33 cellular contexts compared by ENCODE assay signal in the genomic region with DNA sequence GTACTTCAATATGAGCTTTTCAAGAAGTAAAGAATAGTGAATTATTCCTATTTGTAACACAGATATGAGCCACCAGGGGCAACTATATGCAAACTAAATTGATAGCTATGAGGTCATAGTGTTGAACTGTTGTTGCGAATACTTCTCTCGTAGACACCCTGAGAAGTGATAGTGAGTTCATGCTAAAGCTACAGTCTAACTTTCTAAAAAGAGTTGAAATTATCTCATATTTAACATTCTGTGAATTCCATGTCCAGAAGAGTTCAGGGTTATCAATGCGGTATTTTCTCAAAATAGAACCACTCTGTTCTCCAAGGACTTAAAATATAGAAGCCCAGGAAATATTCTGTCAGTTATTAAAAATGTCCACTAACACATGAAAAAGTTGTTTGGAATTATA.
"Had no signal": no experiment of that assay in that cellular context is flagged by ENCODE, and none has a peak within 500 bp of the region (broad histone marks: within the 10 kb centered on the region; RNA-seq: fewer than 3 reads in every experiment).

No MANE protein-coding gene starts in this region.

- FAIRE-seq: colon, endothelial cell of umbilical vein had no signal

- H3K36me3 ChIP-seq: ascending aorta, cardiac muscle cell, esophagus squamous epithelium, gastroesophageal sphincter, heart right ventricle, WERI-Rb-1 had no signal

- DNase-seq: activated B cell treated with CpG ODN at 0.5 μM for 24 hours; activated CD4-positive, alpha-beta memory T cell treated with anti-CD3 and anti-CD28 coated beads, Interleukin-2, amount 10 ng/mL, durations not matched to agents 7 days and 5 days; activated CD4-positive, alpha-beta T cell treated with anti-CD3 and anti-CD28 coated beads for 36 hours; activated CD4-positive, alpha-beta T cell treated with anti-CD3 and anti-CD28 coated beads, Interleukin-2, amount 10 ng/mL, durations not matched to agents 24 days and 14 days; activated CD4-positive, CD25-positive, alpha-beta regulatory T cell treated with anti-CD3 and anti-CD28 coated beads, Interleukin-2, amount 50 U/mL, for 72 hours; activated CD8-positive, alpha-beta memory T cell treated with anti-CD3 and anti-CD28 coated beads, Interleukin-2, amount 50 U/mL, for 48 hours; activated gamma-delta T cell; activated naive CD4-positive, alpha-beta T cell; activated naive CD4-positive, alpha-beta T cell treated with anti-CD3 and anti-CD28 coated beads, Interleukin-2, amount 10 ng/mL, durations not matched to agents 7 days and 5 days; activated naive CD8-positive, alpha-beta T cell treated with anti-CD3 and anti-CD28 coated beads, Interleukin-2, amount 10 ng/mL, durations not matched to agents 7 days and 5 days; activated T-cell treated with anti-CD3 and anti-CD28 coated beads for 4 hours; activated T-cell treated with anti-CD3 and anti-CD28 coated beads, Interleukin-2, amount 50 U/mL, for 24 hours; activated T-cell treated with anti-CD3 and anti-CD28 coated beads, Interleukin-2, amount 50 U/mL, for 72 hours; central memory CD4-positive, alpha-beta T cell; cerebellar nuclear complex; cortex of kidney; dermis blood vessel endothelial cell; effector CD4-positive, alpha-beta T cell; effector memory CD8-positive, alpha-beta T cell; esophagus squamous epithelium; foreskin melanocyte; heart right ventricle; T-helper 1 cell; T-helper 17 cell; T1000; WERI-Rb-1 had no signal

- H3K27me3 ChIP-seq: ascending aorta, cardiac muscle cell, esophagus squamous epithelium, gastroesophageal sphincter, heart right ventricle had no signal

- H3K27ac ChIP-seq: ascending aorta, cardiac muscle cell, epithelial cell of prostate, esophagus squamous epithelium, gastroesophageal sphincter, heart right ventricle, WERI-Rb-1 had no signal

- H3K9me3 ChIP-seq: ascending aorta, esophagus squamous epithelium, gastroesophageal sphincter had no signal

- H3K4me3 ChIP-seq: ascending aorta, cardiac muscle cell, esophagus squamous epithelium, gastroesophageal sphincter, heart right ventricle had no signal

- H3K4me1 ChIP-seq: ascending aorta, esophagus squamous epithelium, gastroesophageal sphincter, heart right ventricle had no signal

- ATAC-seq: activated CD4-positive, alpha-beta T cell treated with anti-CD3 and anti-CD28 coated beads for 36 hours; activated naive CD4-positive, alpha-beta T cell treated with anti-CD3 and anti-CD28 coated beads, Interleukin-2, amount 50 U/mL, for 72 hours; activated T-cell treated with anti-CD3 and anti-CD28 coated beads, Interleukin-2, amount 50 U/mL, for 72 hours; effector memory CD8-positive, alpha-beta T cell; gastroesophageal sphincter; heart right ventricle; T-helper 17 cell had no signal
